Comparison of ENCODE assay signal across 13 cellular contexts in genomic region chr9:128144239-128145181, GRCh38. TPM values are rescaled to one million over a fixed set of nuclear protein-coding genes. Genes with fewer than 3 reads are reported as not detected.
"Had no signal": no experiment of that assay in that cellular context is flagged by ENCODE, and none has a peak within 500 bp of the region (broad histone marks: within the 10 kb centered on the region; RNA-seq: fewer than 3 reads in every experiment).

No MANE protein-coding gene starts in this region.

- H3K4me3 ChIP-seq: breast epithelium, sigmoid colon had no signal

- H3K9me3 ChIP-seq: breast epithelium, sigmoid colon had no signal

- H3K27ac ChIP-seq: sigmoid colon had no signal

- DNase-seq: activated CD4-positive, alpha-beta memory T cell treated with anti-CD3 and anti-CD28 coated beads, Interleukin-2, amount 10 ng/mL, durations not matched to agents 7 days and 5 days; activated CD4-positive, alpha-beta T cell treated with anti-CD3 and anti-CD28 coated beads for 1 hour; activated gamma-delta T cell; activated naive CD8-positive, alpha-beta T cell treated with anti-CD3 and anti-CD28 coated beads for 36 hours; activated T-cell treated with anti-CD3 and anti-CD28 coated beads, Interleukin-2, amount 50 U/mL, for 48 hours; foreskin melanocyte; naive B cell; sigmoid colon; stimulated activated CD4-positive, alpha-beta T cell treated with anti-CD3 and anti-CD28 coated beads, Interleukin-12 subunit alpha, Interleukin-12 subunit beta, amount 100 ng/mL, for 4 hours; stimulated activated CD4-positive, alpha-beta T cell treated with anti-CD3 and anti-CD28 coated beads, Interleukin-4, amount 100 ng/mL, for 24 hours; stimulated activated naive CD8-positive, alpha-beta T cell treated with anti-CD3 and anti-CD28 coated beads, Interleukin-15, amount 100 ng/mL, for 72 hours had no signal

- H3K27me3 ChIP-seq: breast epithelium, sigmoid colon had no signal

- ATAC-seq: stimulated activated naive CD8-positive, alpha-beta T cell treated with anti-CD3 and anti-CD28 coated beads, Interleukin-15, amount 100 ng/mL, for 72 hours had no signal

- H3K36me3 ChIP-seq: breast epithelium, sigmoid colon had no signal

RNA-seq across cellular contexts. Expression of gene LCN2, which starts 4.7 kb away (rescaled TPM):
- total RNA-seq: activated CD4-positive, alpha-beta memory T cell treated with anti-CD3 and anti-CD28 coated beads, Interleukin-2, amount 10 ng/mL, durations not matched to agents 7 days and 5 days; activated naive CD8-positive, alpha-beta T cell treated with anti-CD3 and anti-CD28 coated beads for 36 hours; lung microvascular endothelial cell; sigmoid colon had no signal
